In genomic region chr19:29662278-29662603, GRCh38 we compare ENCODE assay signal across 11 cellular contexts. TPM values are rescaled to one million over a fixed set of nuclear protein-coding genes. Genes with fewer than 3 reads are reported as not detected.
DNase-seq lines count a peak whose midpoint lies in the region; ATAC-seq, FAIRE-seq and TF ChIP-seq lines count a peak whose summit lies in the region.
"Had no signal": no experiment of that assay in that cellular context is flagged by ENCODE, and none has a peak within 500 bp of the region (broad histone marks: within the 10 kb centered on the region; RNA-seq: fewer than 3 reads in every experiment).

No MANE protein-coding gene starts in this region.

- H3K27me3 ChIP-seq in esophagus muscularis mucosa, result no peaks in the 10 kb centered on the region
- H3K27me3 ChIP-seq: BE2C had no signal

- no peak for TF ChIP-seq CTCF in esophagus muscularis mucosa (IDR thresholded peaks at IDR 0.05)

- H3K36me3 ChIP-seq in esophagus muscularis mucosa (peaks cover 0 to under 1% (median 0%) of the 10 kb centered on the region in 4 donors), urinary bladder (ENCODE audit: insufficient read depth) (no peaks in the 10 kb centered on the region)
- H3K36me3 ChIP-seq: BE2C had no signal

- H3K4me1 ChIP-seq in esophagus muscularis mucosa, result peaks cover 43 to 77% (median 74%) of the 10 kb centered on the region in 4 donors
- H3K4me1 ChIP-seq in urinary bladder (ENCODE audit: insufficient read depth), result no peaks in the 10 kb centered on the region
- H3K4me1 ChIP-seq: BE2C had no signal

- H3K27me3 Mint-ChIP-seq in activated naive CD4-positive, alpha-beta T cell treated with anti-CD3 and anti-CD28 coated beads for 36 hours (ENCODE audit: low read depth), result no peaks in the 10 kb centered on the region
- H3K27me3 Mint-ChIP-seq in naive thymus-derived CD8-positive, alpha-beta T cell, result no peaks in the 10 kb centered on the region
- H3K27me3 Mint-ChIP-seq in activated CD8-positive, alpha-beta memory T cell treated with anti-CD3 and anti-CD28 coated beads, Interleukin-2, amount 10 ng/mL, durations not matched to agents 7 days and 5 days, result no peaks in the 10 kb centered on the region

- peaks cover 8% of the 10 kb centered on the region for H3K36me3 Mint-ChIP-seq in activated naive CD4-positive, alpha-beta T cell treated with anti-CD3 and anti-CD28 coated beads for 36 hours (ENCODE audit: low read depth)
- no peaks in the 10 kb centered on the region for H3K36me3 Mint-ChIP-seq in naive thymus-derived CD8-positive, alpha-beta T cell
- H3K36me3 Mint-ChIP-seq in activated CD8-positive, alpha-beta memory T cell treated with anti-CD3 and anti-CD28 coated beads, Interleukin-2, amount 10 ng/mL, durations not matched to agents 7 days and 5 days, result peaks cover 11% of the 10 kb centered on the region

- H3K4me3 Mint-ChIP-seq in activated naive CD4-positive, alpha-beta T cell treated with anti-CD3 and anti-CD28 coated beads for 36 hours, result no peak overlapping the region
- H3K4me3 Mint-ChIP-seq in naive thymus-derived CD8-positive, alpha-beta T cell, result peak overlapping the region in 2 of 10 donors; percentile 4 to 18
- no peak overlapping the region for H3K4me3 Mint-ChIP-seq in activated CD8-positive, alpha-beta memory T cell treated with anti-CD3 and anti-CD28 coated beads, Interleukin-2, amount 10 ng/mL, durations not matched to agents 7 days and 5 days

- H3K27ac ChIP-seq in esophagus muscularis mucosa (replicated peaks in 1 of 4) (peak overlapping the region; percentile 84 to 93 (median 87)), urinary bladder (ENCODE audit: low read depth) (peak overlapping the region; percentile 43)

- no peak for TF ChIP-seq EP300 in esophagus muscularis mucosa (IDR thresholded peaks at IDR 0.05)

- FAIRE-seq in GM12891 (lab: Jason Lieb, UNC), result no peak

- POLR2A ChIA-PET in naive thymus-derived CD8-positive, alpha-beta T cell (lab: Charles Lee), result interaction anchor here (1.7 to 10.5 kb wide), 4 partner anchors 11 to 53 kb away, joined by 5 to 154 read pairs (median 84); partner anchors contain the start of gene POP4

- intact Hi-C loops in activated naive CD4-positive, alpha-beta T cell treated with anti-CD3 and anti-CD28 coated beads for 36 hours (cut with micrococcal nuclease), result loop anchor here (10.0 kb wide), 2 partner anchors 1553 to 1867 kb away; no protein-coding TSS in a partner anchor
- intact Hi-C loops in esophagus muscularis mucosa (cut with DNase I), result no loop called here

- peak overlapping the region; percentile 36 for H3K27ac Mint-ChIP-seq in activated naive CD4-positive, alpha-beta T cell treated with anti-CD3 and anti-CD28 coated beads for 36 hours
- H3K27ac Mint-ChIP-seq in naive thymus-derived CD8-positive, alpha-beta T cell, result peak overlapping the region in 9 of 10 donors; percentile 17 to 89 (median 66)
- no peak overlapping the region for H3K27ac Mint-ChIP-seq in activated CD8-positive, alpha-beta memory T cell treated with anti-CD3 and anti-CD28 coated beads, Interleukin-2, amount 10 ng/mL, durations not matched to agents 7 days and 5 days

- no peak for DNase-seq in activated naive CD4-positive, alpha-beta T cell treated with anti-CD3 and anti-CD28 coated beads for 36 hours
- DNase-seq in activated naive CD4-positive, alpha-beta T cell treated with anti-CD3 and anti-CD28 coated beads, Interleukin-2, amount 50 U/mL, for 16 hours, result no peak
- DNase-seq in esophagus muscularis mucosa (ENCODE audit: extremely low spot score), result no peak
- no peak for DNase-seq in naive thymus-derived CD8-positive, alpha-beta T cell
- DNase-seq in activated CD8-positive, alpha-beta memory T cell treated with anti-CD3 and anti-CD28 coated beads, Interleukin-2, amount 10 ng/mL, durations not matched to agents 7 days and 5 days, result no peak
- DNase-seq in NCI-H2029 treated with DMSO at 0.1 percent for 48 hours (lab: John Stamatoyannopoulos, UW), result no peak
- DNase-seq in GM12891 (ENCODE audit: insufficient read length, low spot score), result no peak
- DNase-seq: BE2C, NCI-H1694 treated with DMSO at 0.1 percent for 48 hours, SIG-M5 had no signal

- CTCF ChIA-PET in activated naive CD4-positive, alpha-beta T cell treated with anti-CD3 and anti-CD28 coated beads for 36 hours (lab: Charles Lee), result interaction anchor here (0.7 to 10.1 kb wide), 9 partner anchors 10 to 54 kb away, joined by 3 to 102 read pairs (median 6); partner anchors contain the start of genes C19orf12 and POP4
- CTCF ChIA-PET in activated CD8-positive, alpha-beta memory T cell treated with anti-CD3 and anti-CD28 coated beads, Interleukin-2, amount 10 ng/mL, durations not matched to agents 7 days and 5 days (lab: Charles Lee), result interaction anchor here (0.7 to 12.5 kb wide), 9 partner anchors 10 to 54 kb away, joined by 3 to 196 read pairs (median 5); partner anchors contain the start of gene C19orf12

- 21% methylated on average over 1 of the region's 1 CpG for WGBS in esophagus muscularis mucosa
- 9% methylated on average over 1 of the region's 1 CpG for WGBS in urinary bladder

- TF ChIP-seq POLR2A in esophagus muscularis mucosa (IDR thresholded peaks at IDR 0.05; ENCODE audit: low read depth), result no peak
- no peak for TF ChIP-seq POLR2A in GM12891 (IDR thresholded peaks at IDR 0.05; ENCODE audit: low read depth, low read length)

- H3K9me3 ChIP-seq in esophagus muscularis mucosa, result no peaks in the 10 kb centered on the region
- H3K9me3 ChIP-seq: BE2C had no signal

- ATAC-seq in naive thymus-derived CD8-positive, alpha-beta T cell, result no peak
- ATAC-seq in activated CD8-positive, alpha-beta memory T cell treated with anti-CD3 and anti-CD28 coated beads, Interleukin-2, amount 10 ng/mL, durations not matched to agents 7 days and 5 days, result no peak

- peaks cover 44% of the 10 kb centered on the region for H3K4me1 Mint-ChIP-seq in activated naive CD4-positive, alpha-beta T cell treated with anti-CD3 and anti-CD28 coated beads for 36 hours (ENCODE audit: low read depth)
- peaks cover 24 to 51% (median 40%) of the 10 kb centered on the region in 4 donors for H3K4me1 Mint-ChIP-seq in naive thymus-derived CD8-positive, alpha-beta T cell
- H3K4me1 Mint-ChIP-seq in activated CD8-positive, alpha-beta memory T cell treated with anti-CD3 and anti-CD28 coated beads, Interleukin-2, amount 10 ng/mL, durations not matched to agents 7 days and 5 days, result peaks cover 33% of the 10 kb centered on the region

- H3K9me3 Mint-ChIP-seq in activated naive CD4-positive, alpha-beta T cell treated with anti-CD3 and anti-CD28 coated beads for 36 hours, result no peaks in the 10 kb centered on the region
- H3K9me3 Mint-ChIP-seq in naive thymus-derived CD8-positive, alpha-beta T cell, result no peaks in the 10 kb centered on the region
- no peaks in the 10 kb centered on the region for H3K9me3 Mint-ChIP-seq in activated CD8-positive, alpha-beta memory T cell treated with anti-CD3 and anti-CD28 coated beads, Interleukin-2, amount 10 ng/mL, durations not matched to agents 7 days and 5 days (ENCODE audit: low read depth)

- H3K4me3 ChIP-seq in esophagus muscularis mucosa (peak overlapping the region; percentile 18 to 39 (median 26)), urinary bladder (ENCODE audit: low read depth, low read length) (no peak overlapping the region)

TF ChIP-seq in GM12891, 5 proteins besides CTCF, POLR2A, EP300 and RAD21:
- TF ChIP-seq TAF1 (IDR thresholded peaks at IDR 0.05; ENCODE audit: low read depth, low read length) (no peak), POLR2AphosphoS5 (IDR thresholded peaks at IDR 0.05; ENCODE audit: low read depth, low read length) (no peak), SPI1 (IDR thresholded peaks at IDR 0.05; ENCODE audit: low read depth, low read length) (no peak), PAX5 (IDR thresholded peaks at IDR 0.05; ENCODE audit: insufficient read depth, low read length, severe bottlenecking) (no peak), POU2F2 (IDR thresholded peaks at IDR 0.05; ENCODE audit: low read depth, low read length) (no peak)

RNA-seq across cellular contexts. Expression of gene PLEKHF1, which starts 3.0 kb away (rescaled TPM):
- 10 to 100 TPM; 20.7 to 21.0 TPM for total RNA-seq in activated naive CD4-positive, alpha-beta T cell treated with anti-CD3 and anti-CD28 coated beads for 36 hours
- total RNA-seq in esophagus muscularis mucosa (10 to 100 TPM; 27.4 to 58.6 (median 36.1) TPM), urinary bladder (13.4 TPM)
- 10 to 100 TPM; 18.0 to 19.8 TPM for total RNA-seq in naive thymus-derived CD8-positive, alpha-beta T cell
- 10 to 100 TPM in 2 of 3 donors, 1 to 10 TPM in 1; 3.8 to 19.7 (median 15.5) TPM for polyA plus RNA-seq in naive thymus-derived CD8-positive, alpha-beta T cell
- 30.8 TPM for polyA plus RNA-seq in urinary bladder
- total RNA-seq in activated CD8-positive, alpha-beta memory T cell treated with anti-CD3 and anti-CD28 coated beads, Interleukin-2, amount 10 ng/mL, durations not matched to agents 7 days and 5 days, result 10 to 100 TPM; 42.4 to 64.1 TPM
- 5.1 TPM for polyA plus RNA-seq in GM12891 (2012; ENCODE audit: low read depth, missing spikeins)

RNA-seq across cellular contexts. Expression of gene C19orf12, which starts 52.8 kb away (rescaled TPM):
- total RNA-seq in activated naive CD4-positive, alpha-beta T cell treated with anti-CD3 and anti-CD28 coated beads for 36 hours, result 10 to 100 TPM; 21.6 to 24.3 TPM
- total RNA-seq in esophagus muscularis mucosa (10 to 100 TPM; 27.0 to 52.9 (median 38.9) TPM), urinary bladder (20.8 TPM)
- 10 to 100 TPM; 23.2 to 23.8 TPM for total RNA-seq in naive thymus-derived CD8-positive, alpha-beta T cell
- 10 to 100 TPM; 16.7 to 32.3 (median 19.8) TPM for polyA plus RNA-seq in naive thymus-derived CD8-positive, alpha-beta T cell
- polyA plus RNA-seq in urinary bladder, result 26.5 TPM
- 10 to 100 TPM; 43.6 to 44.1 TPM for total RNA-seq in activated CD8-positive, alpha-beta memory T cell treated with anti-CD3 and anti-CD28 coated beads, Interleukin-2, amount 10 ng/mL, durations not matched to agents 7 days and 5 days
- 10.3 TPM for polyA plus RNA-seq in GM12891 (2012; ENCODE audit: low read depth, missing spikeins)

RNA-seq across cellular contexts. Expression of gene POP4, which starts 56.2 kb away (rescaled TPM):
- 10 to 100 TPM; 79.5 to 83.3 TPM for total RNA-seq in activated naive CD4-positive, alpha-beta T cell treated with anti-CD3 and anti-CD28 coated beads for 36 hours
- total RNA-seq in esophagus muscularis mucosa (10 to 100 TPM; 52.8 to 73.5 (median 71.5) TPM), urinary bladder (66.9 TPM)
- 10 to 100 TPM; 67.5 to 67.9 TPM for total RNA-seq in naive thymus-derived CD8-positive, alpha-beta T cell
- polyA plus RNA-seq in naive thymus-derived CD8-positive, alpha-beta T cell, result 100 to 1,000 TPM; 125 to 130 (median 127) TPM
- polyA plus RNA-seq in urinary bladder, result 82.4 TPM
- 100 to 1,000 TPM in 1 of 2 experiments, 10 to 100 TPM in 1; 96.6 to 106 TPM for total RNA-seq in activated CD8-positive, alpha-beta memory T cell treated with anti-CD3 and anti-CD28 coated beads, Interleukin-2, amount 10 ng/mL, durations not matched to agents 7 days and 5 days
- polyA plus RNA-seq in GM12891 (2012; ENCODE audit: low read depth, missing spikeins), result 74.4 TPM
